Comparison of ENCODE assay signal across 23 cellular contexts in the genomic region with DNA sequence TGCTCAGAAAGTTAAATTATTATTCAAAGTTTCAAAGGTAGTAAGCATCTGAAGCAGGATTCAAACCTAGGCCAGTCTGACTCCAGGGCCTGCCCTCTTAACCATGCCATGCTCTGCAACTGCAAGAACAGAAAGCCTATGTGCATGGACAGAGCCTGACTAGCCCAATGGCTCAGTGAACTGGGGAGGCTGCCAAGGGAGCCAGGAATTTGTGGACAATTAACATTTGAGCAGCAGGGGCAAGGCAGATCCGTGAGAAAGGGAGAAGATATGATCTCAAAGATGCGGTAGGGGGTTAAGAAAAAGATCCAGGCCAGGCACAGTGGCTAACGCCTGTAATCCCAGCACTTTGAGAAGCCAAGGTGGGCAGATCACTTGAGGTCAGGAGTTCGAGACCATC. TPM values are rescaled to one million over a fixed set of nuclear protein-coding genes. Genes with fewer than 3 reads are reported as not detected.
DNase-seq lines count a peak whose midpoint lies in the region; ATAC-seq and TF ChIP-seq lines count a peak whose summit lies in the region.
"Had no signal": no experiment of that assay in that cellular context is flagged by ENCODE, and none has a peak within 500 bp of the region (broad histone marks: within the 10 kb centered on the region; RNA-seq: fewer than 3 reads in every experiment).

No MANE protein-coding gene starts in this region.

- H3K4ac ChIP-seq in IMR-90 (ENCODE audit: low read depth, low read length): no peak overlapping the region

- TF ChIP-seq POLR2A in IMR-90 (IDR thresholded peaks at IDR 0.05; ENCODE audit: low read depth, low read length): no peak

- CTCF ChIA-PET in IMR-90 (lab: Yijun Ruan, JAX) (interaction anchor here (0.6 kb wide), 1 partner anchor 96 kb away, joined by 3 read pairs; no protein-coding TSS in a partner anchor), A673 (lab: Charles Lee) (no interaction called here)

- no peak overlapping the region for H3K4me3 Mint-ChIP-seq in brain
- H3K4me3 Mint-ChIP-seq: mesothelial cell of epicardium; natural killer cell treated with Interleukin-12 subunit alpha and Interleukin-12 subunit beta and Interleukin-15 and Interleukin-18, amount 100 ng/mL, for 72 hours; T-helper 17 cell had no signal

- DNase-seq in DMS 273 (lab: John Stamatoyannopoulos, UW; ENCODE audit: unreplicated experiment) (peak; percentile 38), IMR-90 (peak; percentile 10), mesenteric fat pad (ENCODE audit: low spot score) (peak; percentile 37), WERI-Rb-1 (no peak), A673 (ENCODE audit: low spot score) (no peak), GM13976 (ENCODE audit: low spot score) (no peak), aorta (no peak)
- DNase-seq: ACHN; activated CD4-positive, alpha-beta T cell treated with anti-CD3 and anti-CD28 coated beads, Interleukin-2, amount 50 U/mL, for 48 hours; activated gamma-delta T cell treated with Interleukin-2 at 50 U/mL for 16 hours; adrenal gland; DMS153; erythroblast; left cardiac atrium; NCI-H82; small intestine; stimulated activated naive CD8-positive, alpha-beta T cell treated with anti-CD3 and anti-CD28 coated beads, Interleukin-15, Interleukin-2, amounts not matched to agents 100 U/mL and 50 U/mL, for 24 hours; T-helper 17 cell had no signal

- H3K23ac ChIP-seq in IMR-90 (ENCODE audit: low read depth, low read length): no peak overlapping the region

- in situ Hi-C loops in IMR-90 (cut with MboI; ENCODE audit: low sequenced_read_pairs) (no loop called here), GM13976 (cut with MboI; ENCODE audit: low sequenced_read_pairs, unreplicated experiment) (no loop called here)

- H2BK20ac ChIP-seq in IMR-90 (ENCODE audit: low read depth, low read length): no peak overlapping the region

- H2AK5ac ChIP-seq in IMR-90 (ENCODE audit: low read depth, low read length): no peak overlapping the region

- BruUV-seq in IMR-90 (replicated peaks; lab: Mats Ljungman, UMichigan): no TSS peak
- BruUV-seq in A673 (replicated peaks; lab: Mats Ljungman, UMichigan): no TSS peak

- H2AFZ ChIP-seq in IMR-90 (replicated peaks; ENCODE audit: low read length, poor library complexity): no peak overlapping the region

- H3K36me3 ChIP-seq in IMR-90 (ENCODE audit: control insufficient read depth, insufficient read depth, low read length): no peaks in the 10 kb centered on the region
- no peaks in the 10 kb centered on the region for H3K36me3 ChIP-seq in WERI-Rb-1
- no peaks in the 10 kb centered on the region for H3K36me3 ChIP-seq in A673 (ENCODE audit: insufficient read depth, low read length, poor library complexity, severe bottlenecking)
- no peaks in the 10 kb centered on the region for H3K36me3 ChIP-seq in aorta (ENCODE audit: control insufficient read depth in 1 of 2, insufficient read depth in 2 of 2, low read length in 1 of 2)
- H3K36me3 ChIP-seq: adrenal gland, thyroid gland had no signal

- no peaks in the 10 kb centered on the region for H3K27me3 Mint-ChIP-seq in brain

- H3K4me2 ChIP-seq in IMR-90 (ENCODE audit: low read depth, low read length): no peak overlapping the region

- no peaks in the 10 kb centered on the region for H3K79me1 ChIP-seq in IMR-90 (ENCODE audit: low read depth in 1 of 2, low read length in 2 of 2)

- TF ChIP-seq RAD21 in IMR-90 (IDR thresholded peaks at IDR 0.05; ENCODE audit: low read length): no peak

- H4K20me1 ChIP-seq in IMR-90 (ENCODE audit: insufficient read depth, low read length): no peaks in the 10 kb centered on the region

- H2AK9ac ChIP-seq in IMR-90 (replicated peaks; ENCODE audit: low read depth, low read length, poor library complexity): no peak overlapping the region

- dilution Hi-C loops in IMR-90 (cut with HindIII; ENCODE audit: low sequenced_read_pairs, unreplicated experiment): no loop called here

- intact Hi-C loops in IMR-90 (cut with micrococcal nuclease) (no loop called here), A673 (cut with micrococcal nuclease; ENCODE audit: unreplicated experiment) (no loop called here), aorta (cut with DNase I) (no loop called here)

- ATAC-seq in IMR-90 (ENCODE audit: low read depth): no peak
- ATAC-seq in aorta (ENCODE audit: low FRiP score): no peak
- ATAC-seq: left cardiac atrium; natural killer cell treated with Interleukin-12 subunit alpha and Interleukin-12 subunit beta and Interleukin-15 and Interleukin-18, amount 100 ng/mL, for 72 hours; stimulated activated naive CD8-positive, alpha-beta T cell treated with anti-CD3 and anti-CD28 coated beads, Interleukin-15, Interleukin-2, amounts not matched to agents 100 U/mL and 50 U/mL, for 24 hours; T-helper 17 cell had no signal

- no peak overlapping the region for H4K91ac ChIP-seq in IMR-90 (ENCODE audit: insufficient read depth, low read depth, low read length)

- H3K27ac Mint-ChIP-seq in brain: peak overlapping the region in 4 of 5 experiments; percentile 8 to 57 (median 18)
- H3K27ac Mint-ChIP-seq: mesothelial cell of epicardium; natural killer cell treated with Interleukin-12 subunit alpha and Interleukin-12 subunit beta and Interleukin-15 and Interleukin-18, amount 100 ng/mL, for 72 hours; T-helper 17 cell had no signal

- WGBS in IMR-90 (ENCODE audit: extremely low coverage in 2 of 2, insufficient read length in 1 of 2), 2 experiments: no CpG with 5 or more reads among the region's 4 CpGs
- WGBS in aorta, 2 donors: 56 to 62% methylated on average over 4 of the region's 4 CpGs

- H3K4me1 Mint-ChIP-seq in brain: peaks cover 8% of the 10 kb centered on the region
- H3K4me1 Mint-ChIP-seq: T-helper 17 cell had no signal

- no peak overlapping the region for H3K14ac ChIP-seq in IMR-90 (replicated peaks; ENCODE audit: low read depth, low read length)

- no peak overlapping the region for H4K8ac ChIP-seq in IMR-90 (ENCODE audit: low read depth in 2 of 2, low read length in 2 of 2)

- H3K4me3 ChIP-seq in IMR-90 (ENCODE audit: insufficient read depth, low read depth, low read length) (no peak overlapping the region), WERI-Rb-1 (ENCODE audit: low read depth, low read length) (no peak overlapping the region), A673 (ENCODE audit: low read depth, low read length, poor library complexity, severe bottlenecking) (no peak overlapping the region), aorta (ENCODE audit: low read length in 2 of 2) (no peak overlapping the region)
- H3K4me3 ChIP-seq: adrenal gland, thyroid gland had no signal

- H3K9me1 ChIP-seq in IMR-90 (ENCODE audit: insufficient read depth, low read length): no peaks in the 10 kb centered on the region

- TF ChIP-seq CTCF in IMR-90 (conservative IDR thresholded peaks at IDR 0.05; ENCODE audit: low read depth, low read length) (no peak), brain (conservative IDR thresholded peaks at IDR 0.05) (no peak), WERI-Rb-1 (IDR thresholded peaks at IDR 0.05; ENCODE audit: low read depth, low read length) (no peak), A673 (conservative IDR thresholded peaks at IDR 0.05; ENCODE audit: low read depth, low read length) (no peak), GM13976 (IDR thresholded peaks at IDR 0.05; ENCODE audit: borderline replicate concordance, control extremely low read depth, extremely low read depth, insufficient read depth, missing control alignments) (no peak)

- H2BK5ac ChIP-seq in IMR-90 (ENCODE audit: low read depth, low read length, poor library complexity, severe bottlenecking): no peak overlapping the region

- H3K4me1 ChIP-seq in IMR-90 (ENCODE audit: control insufficient read depth, insufficient read depth, low read length): no peaks in the 10 kb centered on the region
- H3K4me1 ChIP-seq in A673 (ENCODE audit: insufficient read depth, low read length, poor library complexity, severe bottlenecking): no peaks in the 10 kb centered on the region
- H3K4me1 ChIP-seq in aorta (ENCODE audit: control insufficient read depth in 1 of 2, insufficient read depth in 2 of 2, low read length in 2 of 2): peaks cover 0 to 1% of the 10 kb centered on the region in 2 donors
- H3K4me1 ChIP-seq: thyroid gland had no signal

- H3K56ac ChIP-seq in IMR-90 (ENCODE audit: extremely low read depth, insufficient read depth, low read length): no peak overlapping the region

- H2BK15ac ChIP-seq in IMR-90 (ENCODE audit: low read depth, low read length): no peak overlapping the region

- no peak overlapping the region for H3K9ac ChIP-seq in IMR-90 (ENCODE audit: low read depth, low read length)

- no peak overlapping the region for H2BK120ac ChIP-seq in IMR-90 (ENCODE audit: low read depth, low read length)

- H3K18ac ChIP-seq in IMR-90 (ENCODE audit: low read depth, low read length): no peak overlapping the region

- peaks cover 25% of the 10 kb centered on the region for H3K27me3 ChIP-seq in IMR-90 (ENCODE audit: control insufficient read depth, insufficient read depth, low read length)
- H3K27me3 ChIP-seq in WERI-Rb-1 (ENCODE audit: insufficient read depth, low read depth, severe bottlenecking): no peaks in the 10 kb centered on the region
- H3K27me3 ChIP-seq in A673 (replicated peaks; ENCODE audit: insufficient read depth, low read depth, low read length, poor library complexity): peaks cover 3% of the 10 kb centered on the region
- H3K27me3 ChIP-seq in aorta (ENCODE audit: control insufficient read depth in 1 of 2, insufficient read depth in 2 of 2, low read length in 1 of 2): no peaks in the 10 kb centered on the region
- H3K27me3 ChIP-seq: adrenal gland, thyroid gland had no signal

- no peaks in the 10 kb centered on the region for H3K9me3 ChIP-seq in IMR-90 (ENCODE audit: control insufficient read depth, insufficient read depth, low read length)
- no peaks in the 10 kb centered on the region for H3K9me3 ChIP-seq in WERI-Rb-1 (ENCODE audit: severe bottlenecking)
- H3K9me3 ChIP-seq in A673 (ENCODE audit: low read depth, low read length, poor library complexity, severe bottlenecking): no peaks in the 10 kb centered on the region
- H3K9me3 ChIP-seq in aorta (ENCODE audit: control insufficient read depth, low read length): no peaks in the 10 kb centered on the region
- H3K9me3 ChIP-seq: adrenal gland, thyroid gland had no signal

- H3K27ac ChIP-seq in IMR-90 (ENCODE audit: insufficient read depth, low read length) (no peak overlapping the region), WERI-Rb-1 (no peak overlapping the region), A673 (ENCODE audit: low read depth, low read length, poor library complexity, severe bottlenecking) (no peak overlapping the region), aorta (ENCODE audit: low read depth in 1 of 2, low read length in 2 of 2) (no peak overlapping the region)
- H3K27ac ChIP-seq: adrenal gland, thyroid gland, VCaP had no signal

- POLR2A ChIA-PET in IMR-90 (lab: Charles Lee; ENCODE audit: unreplicated experiment) (no interaction called here), A673 (lab: Charles Lee; ENCODE audit: low non-redundant PET) (no interaction called here)

- no peak overlapping the region for H4K5ac ChIP-seq in IMR-90 (ENCODE audit: low read depth, low read length)

- peaks cover 0 to 3% (median 0%) of the 10 kb centered on the region in 5 experiments for H3K9me3 Mint-ChIP-seq in brain
- H3K9me3 Mint-ChIP-seq: natural killer cell treated with Interleukin-12 subunit alpha and Interleukin-12 subunit beta and Interleukin-15 and Interleukin-18, amount 100 ng/mL, for 72 hours had no signal

- peaks cover 9% of the 10 kb centered on the region for H3K36me3 Mint-ChIP-seq in brain
- H3K36me3 Mint-ChIP-seq: mesothelial cell of epicardium; natural killer cell treated with Interleukin-12 subunit alpha and Interleukin-12 subunit beta and Interleukin-15 and Interleukin-18, amount 100 ng/mL, for 72 hours had no signal

RNA-seq across cellular contexts. Expression of gene ATP1A4, which starts 6.5 kb away (rescaled TPM):
- total RNA-seq in IMR-90 (2012; rRNA removed) (not detected in 2 replicates), mesenteric fat pad (0.39 TPM), A673 (2021) (not detected in 2 replicates), aorta (under 1 TPM in 1 of 2 donors, not detected in 1; 0.19 TPM)
- polyA plus RNA-seq in IMR-90 (2012; rRNA removed) (not detected in 2 replicates), brain (ENCODE audit: insufficient read depth, low read depth, low replicate concordance) (not detected), aorta (under 1 TPM in 1 of 2 donors, not detected in 1; 0.36 TPM)
- polyA plus RNA-seq in IMR-90 (2012; cell fraction: cytosol; rRNA removed): not detected in 2 replicates
- not detected in 2 replicates for polyA plus RNA-seq in IMR-90 (2012; cell fraction: nucleus; rRNA removed; ENCODE audit: low replicate concordance)
- total RNA-seq: natural killer cell treated with Interleukin-12 subunit alpha and Interleukin-12 subunit beta and Interleukin-15 and Interleukin-18, amount 100 ng/mL, for 72 hours; thyroid gland had no signal

RNA-seq across cellular contexts. Expression of gene ATP1A2, which starts 29.4 kb away (rescaled TPM):
- total RNA-seq in IMR-90 (2012; rRNA removed) (under 0.01 and 0.28 TPM in 2 replicates), mesenteric fat pad (31.2 TPM), A673 (2021) (not detected in 2 replicates), aorta (10 to 100 TPM; 24.8 to 27.7 TPM)
- polyA plus RNA-seq in IMR-90 (2012; rRNA removed) (0.14 and 0.15 TPM in 2 replicates), brain (ENCODE audit: insufficient read depth, low read depth, low replicate concordance) (216 TPM), aorta (10 to 100 TPM; 15.3 to 26.9 TPM)
- 0.01 and 0.16 TPM in 2 replicates for polyA plus RNA-seq in IMR-90 (2012; cell fraction: cytosol; rRNA removed)
- 0.35 and 0.52 TPM in 2 replicates for polyA plus RNA-seq in IMR-90 (2012; cell fraction: nucleus; rRNA removed; ENCODE audit: low replicate concordance)
- total RNA-seq: natural killer cell treated with Interleukin-12 subunit alpha and Interleukin-12 subunit beta and Interleukin-15 and Interleukin-18, amount 100 ng/mL, for 72 hours; T-helper 17 cell had no signal

RNA-seq across cellular contexts. Expression of gene CASQ1, which starts 45.5 kb away (rescaled TPM):
- total RNA-seq in IMR-90 (2012; rRNA removed): 0.18 TPM in 1 of 2 replicates, not detected in the other
- polyA plus RNA-seq in IMR-90 (2012; rRNA removed): 0.10 and 0.21 TPM in 2 replicates
- 0.09 and 0.14 TPM in 2 replicates for polyA plus RNA-seq in IMR-90 (2012; cell fraction: cytosol; rRNA removed)
- 0.07 TPM in 1 of 2 replicates, not detected in the other for polyA plus RNA-seq in IMR-90 (2012; cell fraction: nucleus; rRNA removed; ENCODE audit: low replicate concordance)
- 4.6 TPM for polyA plus RNA-seq in brain (ENCODE audit: insufficient read depth, low read depth, low replicate concordance)
- total RNA-seq in mesenteric fat pad: 0.39 TPM
- total RNA-seq in A673 (2021): not detected in 2 replicates
- total RNA-seq in aorta: 1 to 10 TPM; 1.6 to 4.4 TPM
- polyA plus RNA-seq in aorta: 10 to 100 TPM in 1 of 2 donors, 1 to 10 TPM in 1; 3.5 to 15.2 TPM
- total RNA-seq: natural killer cell treated with Interleukin-12 subunit alpha and Interleukin-12 subunit beta and Interleukin-15 and Interleukin-18, amount 100 ng/mL, for 72 hours; T-helper 17 cell; thyroid gland had no signal

RNA-seq across cellular contexts. Expression of gene IGSF8, which starts 46.5 kb away (rescaled TPM):
- total RNA-seq in IMR-90 (2012; rRNA removed) (7.5 and 8.8 TPM in 2 replicates), mesenteric fat pad (20.4 TPM), A673 (2021) (14.0 and 18.1 TPM in 2 replicates), aorta (10 to 100 TPM; 29.5 to 33.5 TPM)
- polyA plus RNA-seq in IMR-90 (2012; rRNA removed) (25.2 and 26.3 TPM in 2 replicates), brain (ENCODE audit: insufficient read depth, low read depth, low replicate concordance) (111 TPM), aorta (10 to 100 TPM; 10.5 to 48.0 TPM)
- polyA plus RNA-seq in IMR-90 (2012; cell fraction: cytosol; rRNA removed): 24.0 and 37.8 TPM in 2 replicates
- 23.9 and 55.0 TPM in 2 replicates for polyA plus RNA-seq in IMR-90 (2012; cell fraction: nucleus; rRNA removed; ENCODE audit: low replicate concordance)

Comparison
In these comparisons a context has a peak if more than half of its experiments do, and no peak if none do; other contexts are left out.
1. DNase-seq: peak in DMS 273 (single experiment), IMR-90 (single experiment) and mesenteric fat pad (single experiment); none in WERI-Rb-1 (single experiment), A673 (single experiment), GM13976 (single experiment) and aorta (0 of 2).
2. RNA of gene ATP1A2, which starts 29.4 kb away (total RNA-seq): 31.2 TPM in mesenteric fat pad (single experiment) and 24.8 to 27.7 TPM in aorta; under 0.01 to 0.28 TPM in IMR-90 and not detected in A673; every median in the first group is over 10 times any median in the second.